ENCODE assay signal across 1 cellular context in genomic region chr7:2938514-2939192, GRCh38.
TF ChIP-seq lines count a peak whose summit lies in the region.

No MANE protein-coding gene starts in this region.

TF ChIP-seq in GM23338, 12 proteins besides CTCF, POLR2A, EP300 and RAD21 (continued from another document):
- TF ChIP-seq, protein P1, sequence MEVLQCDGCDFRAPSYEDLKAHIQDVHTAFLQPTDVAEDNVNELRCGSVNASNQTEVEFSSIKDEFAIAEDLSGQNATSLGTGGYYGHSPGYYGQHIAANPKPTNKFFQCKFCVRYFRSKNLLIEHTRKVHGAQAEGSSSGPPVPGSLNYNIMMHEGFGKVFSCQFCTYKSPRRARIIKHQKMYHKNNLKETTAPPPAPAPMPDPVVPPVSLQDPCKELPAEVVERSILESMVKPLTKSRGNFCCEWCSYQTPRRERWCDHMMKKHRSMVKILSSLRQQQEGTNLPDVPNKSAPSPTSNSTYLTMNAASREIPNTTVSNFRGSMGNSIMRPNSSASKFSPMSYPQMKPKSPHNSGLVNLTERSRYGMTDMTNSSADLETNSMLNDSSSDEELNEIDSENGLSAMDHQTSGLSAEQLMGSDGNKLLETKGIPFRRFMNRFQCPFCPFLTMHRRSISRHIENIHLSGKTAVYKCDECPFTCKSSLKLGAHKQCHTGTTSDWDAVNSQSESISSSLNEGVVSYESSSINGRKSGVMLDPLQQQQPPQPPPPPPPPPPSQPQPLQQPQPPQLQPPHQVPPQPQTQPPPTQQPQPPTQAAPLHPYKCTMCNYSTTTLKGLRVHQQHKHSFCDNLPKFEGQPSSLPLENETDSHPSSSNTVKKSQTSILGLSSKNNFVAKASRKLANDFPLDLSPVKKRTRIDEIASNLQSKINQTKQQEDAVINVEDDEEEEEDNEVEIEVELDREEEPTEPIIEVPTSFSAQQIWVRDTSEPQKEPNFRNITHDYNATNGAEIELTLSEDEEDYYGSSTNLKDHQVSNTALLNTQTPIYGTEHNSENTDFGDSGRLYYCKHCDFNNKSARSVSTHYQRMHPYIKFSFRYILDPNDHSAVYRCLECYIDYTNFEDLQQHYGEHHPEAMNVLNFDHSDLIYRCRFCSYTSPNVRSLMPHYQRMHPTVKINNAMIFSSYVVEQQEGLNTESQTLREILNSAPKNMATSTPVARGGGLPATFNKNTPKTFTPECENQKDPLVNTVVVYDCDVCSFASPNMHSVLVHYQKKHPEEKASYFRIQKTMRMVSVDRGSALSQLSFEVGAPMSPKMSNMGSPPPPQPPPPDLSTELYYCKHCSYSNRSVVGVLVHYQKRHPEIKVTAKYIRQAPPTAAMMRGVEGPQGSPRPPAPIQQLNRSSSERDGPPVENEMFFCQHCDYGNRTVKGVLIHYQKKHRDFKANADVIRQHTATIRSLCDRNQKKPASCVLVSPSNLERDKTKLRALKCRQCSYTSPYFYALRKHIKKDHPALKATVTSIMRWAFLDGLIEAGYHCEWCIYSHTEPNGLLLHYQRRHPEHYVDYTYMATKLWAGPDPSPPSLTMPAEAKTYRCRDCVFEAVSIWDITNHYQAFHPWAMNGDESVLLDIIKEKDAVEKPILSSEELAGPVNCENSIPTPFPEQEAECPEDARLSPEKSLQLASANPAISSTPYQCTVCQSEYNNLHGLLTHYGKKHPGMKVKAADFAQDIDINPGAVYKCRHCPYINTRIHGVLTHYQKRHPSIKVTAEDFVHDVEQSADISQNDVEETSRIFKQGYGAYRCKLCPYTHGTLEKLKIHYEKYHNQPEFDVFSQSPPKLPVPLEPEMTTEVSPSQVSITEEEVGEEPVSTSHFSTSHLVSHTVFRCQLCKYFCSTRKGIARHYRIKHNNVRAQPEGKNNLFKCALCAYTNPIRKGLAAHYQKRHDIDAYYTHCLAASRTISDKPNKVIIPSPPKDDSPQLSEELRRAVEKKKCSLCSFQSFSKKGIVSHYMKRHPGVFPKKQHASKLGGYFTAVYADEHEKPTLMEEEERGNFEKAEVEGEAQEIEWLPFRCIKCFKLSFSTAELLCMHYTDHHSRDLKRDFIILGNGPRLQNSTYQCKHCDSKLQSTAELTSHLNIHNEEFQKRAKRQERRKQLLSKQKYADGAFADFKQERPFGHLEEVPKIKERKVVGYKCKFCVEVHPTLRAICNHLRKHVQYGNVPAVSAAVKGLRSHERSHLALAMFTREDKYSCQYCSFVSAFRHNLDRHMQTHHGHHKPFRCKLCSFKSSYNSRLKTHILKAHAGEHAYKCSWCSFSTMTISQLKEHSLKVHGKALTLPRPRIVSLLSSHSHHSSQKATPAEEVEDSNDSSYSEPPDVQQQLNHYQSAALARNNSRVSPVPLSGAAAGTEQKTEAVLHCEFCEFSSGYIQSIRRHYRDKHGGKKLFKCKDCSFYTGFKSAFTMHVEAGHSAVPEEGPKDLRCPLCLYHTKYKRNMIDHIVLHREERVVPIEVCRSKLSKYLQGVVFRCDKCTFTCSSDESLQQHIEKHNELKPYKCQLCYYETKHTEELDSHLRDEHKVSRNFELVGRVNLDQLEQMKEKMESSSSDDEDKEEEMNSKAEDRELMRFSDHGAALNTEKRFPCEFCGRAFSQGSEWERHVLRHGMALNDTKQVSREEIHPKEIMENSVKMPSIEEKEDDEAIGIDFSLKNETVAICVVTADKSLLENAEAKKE (CRISPR knock-in tag; IDR thresholded peaks at IDR 0.05) = no peak
- TF ChIP-seq ETS1 (IDR thresholded peaks at IDR 0.05) = no peak
- TF ChIP-seq EZH2 (IDR thresholded peaks at IDR 0.05; ENCODE audit: low read depth, unreplicated experiment) = no peak
